ENCODE assay signal across 1 cellular context in genomic region chr17:44197107-44197506, GRCh38.
TF ChIP-seq lines count a peak whose summit lies in the region.

No MANE protein-coding gene starts in this region.

TF ChIP-seq in WTC11, 78 proteins besides CTCF, POLR2A, EP300 and RAD21 (continued from another document):
- TF ChIP-seq E2F1 (CRISPR knock-in tag; IDR thresholded peaks at IDR 0.05) (no peak), MYBL2 (CRISPR knock-in tag; IDR thresholded peaks at IDR 0.05) (no peak)
